25 cellular contexts compared by ENCODE assay signal in genomic region chrX:135354288-135354687, GRCh38. TPM values are rescaled to one million over a fixed set of nuclear protein-coding genes. Genes with fewer than 3 reads are reported as not detected.
"Had no signal": no experiment of that assay in that cellular context is flagged by ENCODE, and none has a peak within 500 bp of the region (broad histone marks: within the 10 kb centered on the region; RNA-seq: fewer than 3 reads in every experiment).

No MANE protein-coding gene starts in this region.

- DNase-seq: dorsolateral prefrontal cortex; effector CD8-positive, alpha-beta T cell; heart right ventricle; hypothalamus; mammary epithelial cell; naive thymus-derived CD4-positive, alpha-beta T cell; psoas muscle; retina; right lobe of liver; stimulated activated CD4-positive, alpha-beta T cell treated with anti-CD3 and anti-CD28 coated beads, Interleukin-4, amount 100 ng/mL, for 1 hour; stimulated activated CD8-positive, alpha-beta memory T cell treated with anti-CD3 and anti-CD28 coated beads, Interleukin-4, amount 100 ng/mL, for 48 hours; tibial artery; upper lobe of left lung; uterus had no signal

- H3K27ac Mint-ChIP-seq: stimulated activated effector memory CD8-positive, alpha-beta T cell treated with anti-CD3 and anti-CD28 coated beads, Interleukin-12 subunit alpha, Interleukin-12 subunit beta, amount 100 ng/mL, for 72 hours; stimulated activated naive CD8-positive, alpha-beta T cell treated with anti-CD3 and anti-CD28 coated beads, Interleukin-15, Interleukin-2, amounts not matched to agents 100 ng/mL and 50 ng/mL, for 24 hours had no signal

- H3K9me3 Mint-ChIP-seq: naive thymus-derived CD4-positive, alpha-beta T cell; stimulated activated effector memory CD8-positive, alpha-beta T cell treated with anti-CD3 and anti-CD28 coated beads, Interleukin-12 subunit alpha, Interleukin-12 subunit beta, amount 100 ng/mL, for 72 hours; stimulated activated naive CD8-positive, alpha-beta T cell treated with anti-CD3 and anti-CD28 coated beads, Interleukin-15, Interleukin-2, amounts not matched to agents 100 ng/mL and 50 ng/mL, for 24 hours had no signal

- ATAC-seq: esophagus mucosa; heart right ventricle; left lobe of liver; naive thymus-derived CD4-positive, alpha-beta T cell; psoas muscle; right lobe of liver; stimulated activated effector memory CD8-positive, alpha-beta T cell treated with anti-CD3 and anti-CD28 coated beads, Interleukin-12 subunit alpha, Interleukin-12 subunit beta, amount 100 ng/mL, for 72 hours had no signal

- H3K4me3 ChIP-seq: dorsolateral prefrontal cortex, heart right ventricle, psoas muscle, right lobe of liver, tibial artery, upper lobe of left lung, uterus had no signal

- H3K4me3 Mint-ChIP-seq: naive thymus-derived CD4-positive, alpha-beta T cell; stimulated activated effector memory CD8-positive, alpha-beta T cell treated with anti-CD3 and anti-CD28 coated beads, Interleukin-12 subunit alpha, Interleukin-12 subunit beta, amount 100 ng/mL, for 72 hours; stimulated activated naive CD8-positive, alpha-beta T cell treated with anti-CD3 and anti-CD28 coated beads, Interleukin-15, Interleukin-2, amounts not matched to agents 100 ng/mL and 50 ng/mL, for 24 hours had no signal

- H3K27me3 Mint-ChIP-seq: naive thymus-derived CD4-positive, alpha-beta T cell; stimulated activated naive CD8-positive, alpha-beta T cell treated with anti-CD3 and anti-CD28 coated beads, Interleukin-15, Interleukin-2, amounts not matched to agents 100 ng/mL and 50 ng/mL, for 24 hours had no signal

RNA-seq across cellular contexts. Expression of gene ETDC, which starts 45.0 kb away (rescaled TPM):
- total RNA-seq: esophagus mucosa; fibroblast of lung; frontal cortex; heart right ventricle; left lobe of liver; lower leg skin; mammary epithelial cell; mesenteric fat pad; mononuclear cell; naive thymus-derived CD4-positive, alpha-beta T cell; osteoblast; psoas muscle; right lobe of liver; temporal lobe; upper lobe of left lung; uterus had no signal
